21 cellular contexts compared by ENCODE assay signal in the genomic region with DNA sequence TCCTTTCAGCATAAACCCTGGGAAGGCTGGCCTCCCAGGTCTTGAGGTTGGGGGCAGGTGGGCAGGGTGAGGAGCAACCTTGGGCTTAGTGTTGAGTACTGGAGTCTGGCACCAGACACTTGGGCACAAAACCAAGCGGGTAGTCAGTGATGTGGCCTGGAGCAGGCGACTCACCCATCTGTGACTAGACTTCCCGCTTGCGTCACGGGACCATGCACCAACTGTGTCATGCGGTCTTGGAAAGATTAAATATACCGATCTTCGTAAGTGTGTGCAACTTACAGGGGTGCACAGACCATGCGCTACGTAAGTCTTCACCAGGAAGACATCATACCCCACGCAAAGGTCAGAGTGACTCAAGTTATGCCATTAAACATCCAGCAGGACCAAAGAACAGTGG.
DNase-seq lines count a peak whose midpoint lies in the region; TF ChIP-seq lines count a peak whose summit lies in the region.
"Had no signal": no experiment of that assay in that cellular context is flagged by ENCODE, and none has a peak within 500 bp of the region (broad histone marks: within the 10 kb centered on the region; RNA-seq: fewer than 3 reads in every experiment).

No MANE protein-coding gene starts in this region.

- H3K4me2 ChIP-seq in mammary epithelial cell (ENCODE audit: insufficient read depth, low read depth, low read length) = no peak overlapping the region
- H3K4me2 ChIP-seq: GM23338 had no signal

- H3K9me3 ChIP-seq in mammary epithelial cell (replicated peaks; ENCODE audit: insufficient read depth, low read length) = peaks cover 14% of the 10 kb centered on the region
- H3K9me3 ChIP-seq: Peyer's patch had no signal

- no peaks in the 10 kb centered on the region for H3K36me3 Mint-ChIP-seq in MCF 10A (ENCODE audit: insufficient read depth, unreplicated experiment)

- no peak for TF ChIP-seq POLR2A in lower leg skin (IDR thresholded peaks at IDR 0.05)

- no peaks in the 10 kb centered on the region for H4K20me1 ChIP-seq in mammary epithelial cell (ENCODE audit: insufficient read depth, low read length)

- H3K4me1 Mint-ChIP-seq in MCF 10A (ENCODE audit: insufficient read depth, unreplicated experiment) = no peaks in the 10 kb centered on the region
- H3K4me1 Mint-ChIP-seq: GM23338 had no signal

- no peaks in the 10 kb centered on the region for H3K36me3 ChIP-seq in mammary epithelial cell (ENCODE audit: insufficient read depth, low read length)
- H3K36me3 ChIP-seq: Peyer's patch, SJSA1 had no signal

- in situ Hi-C loops in mammary epithelial cell (cut with MboI; ENCODE audit: low sequenced_read_pairs in 2 of 2) = no loop called here

- dilution Hi-C loops in mammary epithelial cell (cut with HindIII; ENCODE audit: low sequenced_read_pairs) = no loop called here

- H3K27ac Mint-ChIP-seq in MCF 10A (ENCODE audit: low read depth, unreplicated experiment) = no peak overlapping the region
- H3K27ac Mint-ChIP-seq: GM23338 had no signal

- CTCF ChIA-PET in MCF 10A (lab: Yijun Ruan, JAX) (no interaction called here), mammary epithelial cell (lab: Charles Lee; ENCODE audit: low non-redundant PET) (no interaction called here)

- no peak overlapping the region for H3K9ac ChIP-seq in mammary epithelial cell (ENCODE audit: insufficient read depth, low read length)

- BruUV-seq in MCF 10A (replicated peaks; lab: Mats Ljungman, UMichigan) (no TSS peak), mammary epithelial cell (replicated peaks; lab: Mats Ljungman, UMichigan) (no TSS peak)

- no peaks in the 10 kb centered on the region for H3K9me3 Mint-ChIP-seq in MCF 10A (ENCODE audit: unreplicated experiment)
- H3K9me3 Mint-ChIP-seq: GM23338 had no signal

- H3K4me3 Mint-ChIP-seq in MCF 10A (ENCODE audit: unreplicated experiment) = no peak overlapping the region
- H3K4me3 Mint-ChIP-seq: GM23338 had no signal

- no peak overlapping the region for H2AFZ ChIP-seq in mammary epithelial cell (ENCODE audit: low read depth, low read length)
- H2AFZ ChIP-seq: GM23338 had no signal

- H3K27me3 Mint-ChIP-seq in MCF 10A (ENCODE audit: insufficient read depth, unreplicated experiment) = peaks cover 12% of the 10 kb centered on the region

- H3K79me2 ChIP-seq in mammary epithelial cell (ENCODE audit: insufficient read depth, low read length) = no peaks in the 10 kb centered on the region

- intact Hi-C loops in MCF 10A (cut with micrococcal nuclease) = no loop called here
- intact Hi-C loops in mammary epithelial cell (cut with micrococcal nuclease) = no loop called here
- intact Hi-C loops in lower leg skin (cut with DNase I; ENCODE audit: low total_unique reads) = no loop called here

- WGBS in mammary epithelial cell (ENCODE audit: low coverage, missing lambda C conversion rate) = 97% methylated on average over 6 of the region's 11 CpGs
- WGBS in lower leg skin, 2 donors = 95 to 99% methylated on average over 11 of the region's 11 CpGs

- DNase-seq in MCF 10A (ENCODE audit: unreplicated experiment) = peak; percentile 29
- DNase-seq in mammary epithelial cell = no peak
- peak; percentile 3 for DNase-seq in M059J (ENCODE audit: low read depth)
- peak; percentile 7 to 48 for DNase-seq in lower leg skin (ENCODE audit: low spot score in 2 of 2)
- peak; percentile 13 for DNase-seq in ureter (ENCODE audit: low spot score)
- no peak for DNase-seq in amygdala (lab: John Stamatoyannopoulos, UW)
- no peak for DNase-seq in KG1 (lab: John Stamatoyannopoulos, UW)
- DNase-seq in SW480 (ENCODE audit: low spot score) = no peak
- DNase-seq: DMS53, EL, GF-D8, Kasumi-1, MM.1S, NCI-H1092, NCI-H1436, NCI-H1930, NCI-H2227 treated with DMSO at 0.1 percent for 48 hours, NCI-H510A had no signal

- no peaks in the 10 kb centered on the region for H3K27me3 ChIP-seq in mammary epithelial cell (ENCODE audit: insufficient read depth, low read length)
- H3K27me3 ChIP-seq: Peyer's patch, SJSA1 had no signal

- POLR2A ChIA-PET in MCF 10A (lab: Yijun Ruan, JAX) = no interaction called here

- TF ChIP-seq CTCF in MCF 10A (IDR thresholded peaks at IDR 0.05; ENCODE audit: unreplicated experiment) (no peak), mammary epithelial cell (conservative IDR thresholded peaks at IDR 0.05 in 1 of 2, IDR thresholded peaks at IDR 0.05 in 1 of 2; ENCODE audit: extremely low read depth in 1 of 2, insufficient read depth in 1 of 2, low read depth in 1 of 2, low read length in 2 of 2) (no peak), lower leg skin (IDR thresholded peaks at IDR 0.05) (no peak)

- H3K4me3 ChIP-seq in mammary epithelial cell (replicated peaks in 1 of 3; ENCODE audit: insufficient read depth in 1 of 3, low read depth in 2 of 3, low read length in 3 of 3) (no peak overlapping the region), lower leg skin (ENCODE audit: low read depth, poor library complexity, severe bottlenecking) (no peak overlapping the region)
- H3K4me3 ChIP-seq: GM23338, Peyer's patch, SJSA1 had no signal

- no peak overlapping the region for H3K27ac ChIP-seq in mammary epithelial cell (ENCODE audit: insufficient read depth, low read depth, low read length)
- H3K27ac ChIP-seq: Peyer's patch, SJSA1 had no signal

- no peaks in the 10 kb centered on the region for H3K4me1 ChIP-seq in mammary epithelial cell (ENCODE audit: insufficient read depth, low read length)
- H3K4me1 ChIP-seq: Peyer's patch, SJSA1 had no signal

Comparison
In these comparisons a context has a peak if more than half of its experiments do, and no peak if none do; other contexts are left out.
1. DNase-seq: peak in MCF 10A (single experiment), M059J (single experiment), lower leg skin (2 of 2) and ureter (single experiment); none in mammary epithelial cell (single experiment), amygdala (0 of 56), KG1 (single experiment) and SW480 (single experiment).